ENCODE assay signal across 1 cellular context in the genomic region with DNA sequence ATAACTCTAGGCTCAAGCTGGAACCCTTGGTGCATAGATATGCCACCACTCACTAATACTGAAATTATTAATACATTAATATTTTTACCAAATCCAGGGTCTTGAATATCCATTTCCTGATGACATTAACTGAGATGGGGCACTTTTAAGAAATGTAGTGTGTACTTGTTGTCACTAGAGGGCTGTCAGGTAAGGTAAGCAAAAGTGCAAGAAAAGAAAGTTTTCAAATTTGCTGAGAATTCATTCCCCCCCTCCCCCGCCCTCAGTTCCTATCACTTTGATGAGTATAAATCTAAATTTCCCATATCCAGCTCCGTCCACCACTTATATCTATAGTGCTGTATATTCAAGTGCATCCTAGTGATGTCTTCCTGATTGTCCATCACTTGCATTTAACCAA.
TF ChIP-seq lines count a peak whose summit lies in the region.

No MANE protein-coding gene starts in this region.

TF ChIP-seq in SK-N-SH treated with all-trans-retinoic acid at 6 μM for 48 hours, 23 proteins besides CTCF, POLR2A, EP300 and RAD21 (continued from another document):
- TF ChIP-seq, protein P1, sequence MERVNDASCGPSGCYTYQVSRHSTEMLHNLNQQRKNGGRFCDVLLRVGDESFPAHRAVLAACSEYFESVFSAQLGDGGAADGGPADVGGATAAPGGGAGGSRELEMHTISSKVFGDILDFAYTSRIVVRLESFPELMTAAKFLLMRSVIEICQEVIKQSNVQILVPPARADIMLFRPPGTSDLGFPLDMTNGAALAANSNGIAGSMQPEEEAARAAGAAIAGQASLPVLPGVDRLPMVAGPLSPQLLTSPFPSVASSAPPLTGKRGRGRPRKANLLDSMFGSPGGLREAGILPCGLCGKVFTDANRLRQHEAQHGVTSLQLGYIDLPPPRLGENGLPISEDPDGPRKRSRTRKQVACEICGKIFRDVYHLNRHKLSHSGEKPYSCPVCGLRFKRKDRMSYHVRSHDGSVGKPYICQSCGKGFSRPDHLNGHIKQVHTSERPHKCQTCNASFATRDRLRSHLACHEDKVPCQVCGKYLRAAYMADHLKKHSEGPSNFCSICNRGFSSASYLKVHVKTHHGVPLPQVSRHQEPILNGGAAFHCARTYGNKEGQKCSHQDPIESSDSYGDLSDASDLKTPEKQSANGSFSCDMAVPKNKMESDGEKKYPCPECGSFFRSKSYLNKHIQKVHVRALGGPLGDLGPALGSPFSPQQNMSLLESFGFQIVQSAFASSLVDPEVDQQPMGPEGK (CRISPR knock-in tag; IDR thresholded peaks at IDR 0.05; ENCODE audit: borderline replicate concordance) = no peak
- TF ChIP-seq SNAI2 (CRISPR knock-in tag; IDR thresholded peaks at IDR 0.05) = no peak
TF ChIP-seq in SK-N-SH treated with all-trans-retinoic acid at 6 μM for 48 hours: peak in this region for 0.
